In genomic region chr12:121794532-121795028, GRCh38 we compare ENCODE assay signal across 8 cellular contexts. TPM values are rescaled to one million over a fixed set of nuclear protein-coding genes. Genes with fewer than 3 reads are reported as not detected.
DNase-seq lines count a peak whose midpoint lies in the region; ATAC-seq and TF ChIP-seq lines count a peak whose summit lies in the region.

No MANE protein-coding gene starts in this region.

- H3K27me3 ChIP-seq in neutrophil, result no peaks in the 10 kb centered on the region

- DNase-seq in activated T-cell treated with anti-CD3 and anti-CD28 coated beads, Interleukin-2, amount 50 U/mL, for 24 hours, result no peak
- no peak for DNase-seq in activated T-cell treated with anti-CD3 and anti-CD28 coated beads, Interleukin-2, amount 50 U/mL, for 1 hour
- peak in 2 of 3 donors; percentile 44 to 53 for DNase-seq in T-helper 17 cell
- DNase-seq in epithelial cell of esophagus (ENCODE audit: low read depth), result no peak
- no peak for DNase-seq in GOT3 (lab: John Stamatoyannopoulos, UW)

- H3K4me1 Mint-ChIP-seq in activated T-cell treated with anti-CD3 and anti-CD28 coated beads, Interleukin-2, amount 50 U/mL, for 24 hours (ENCODE audit: low read depth), result peaks cover 73% of the 10 kb centered on the region
- peaks cover 51% of the 10 kb centered on the region for H3K4me1 Mint-ChIP-seq in T-helper 17 cell

- no peaks in the 10 kb centered on the region for H3K9me3 ChIP-seq in T-helper 17 cell (ENCODE audit: control insufficient read depth, low read length, poor library complexity, severe bottlenecking)
- H3K9me3 ChIP-seq in neutrophil, result no peaks in the 10 kb centered on the region

- H3K4me1 ChIP-seq in neutrophil (ENCODE audit: control insufficient read depth in 1 of 2, insufficient read depth in 1 of 2, low read depth in 1 of 2, low read length in 1 of 2), result peaks cover 82 to 86% of the 10 kb centered on the region in 2 experiments

- H3K27ac Mint-ChIP-seq in activated T-cell treated with anti-CD3 and anti-CD28 coated beads, Interleukin-2, amount 50 U/mL, for 24 hours, result peak overlapping the region; percentile 97
- H3K27ac Mint-ChIP-seq in T-helper 17 cell, result peak overlapping the region; percentile 96

- peak overlapping the region; percentile 96 for H3K4me3 Mint-ChIP-seq in activated T-cell treated with anti-CD3 and anti-CD28 coated beads, Interleukin-2, amount 50 U/mL, for 24 hours
- peak overlapping the region; percentile 98 for H3K4me3 Mint-ChIP-seq in T-helper 17 cell

- TF ChIP-seq CTCF in epithelial cell of esophagus (IDR thresholded peaks at IDR 0.05; ENCODE audit: insufficient read depth, low read depth, low read length, missing control alignments) (no peak), neutrophil (IDR thresholded peaks at IDR 0.05) (no peak)

- peaks cover 32% of the 10 kb centered on the region for H3K36me3 ChIP-seq in neutrophil

- no peaks in the 10 kb centered on the region for H3K27me3 Mint-ChIP-seq in activated T-cell treated with anti-CD3 and anti-CD28 coated beads, Interleukin-2, amount 50 U/mL, for 24 hours
- no peaks in the 10 kb centered on the region for H3K27me3 Mint-ChIP-seq in T-helper 17 cell

- no peaks in the 10 kb centered on the region for H3K9me3 Mint-ChIP-seq in activated T-cell treated with anti-CD3 and anti-CD28 coated beads, Interleukin-2, amount 50 U/mL, for 24 hours

- peak overlapping the region; percentile 98 for H3K27ac ChIP-seq in neutrophil

- H3K4me3 ChIP-seq in epithelial cell of esophagus (ENCODE audit: low read length), result peak overlapping the region; percentile 5
- H3K4me3 ChIP-seq in neutrophil (ENCODE audit: low read depth in 1 of 2, low read length in 1 of 2), result peak overlapping the region; percentile 80 to 89

- peaks cover 70% of the 10 kb centered on the region for H3K36me3 Mint-ChIP-seq in activated T-cell treated with anti-CD3 and anti-CD28 coated beads, Interleukin-2, amount 50 U/mL, for 24 hours (ENCODE audit: low read depth)
- H3K36me3 Mint-ChIP-seq in T-helper 17 cell (ENCODE audit: low read depth), result peaks cover 6% of the 10 kb centered on the region

- ATAC-seq in T-helper 17 cell, result peak; percentile 27
- ATAC-seq in HG03521 (IDR thresholded peaks at IDR 0.05; ENCODE audit: unreplicated experiment), result no peak
- no peak for ATAC-seq in HG03097 (IDR thresholded peaks at IDR 0.05; ENCODE audit: low FRiP score, unreplicated experiment)

RNA-seq across cellular contexts. Expression of gene RHOF, which starts 1.1 kb away (rescaled TPM):
- 100 to 1,000 TPM; 121 to 122 TPM for total RNA-seq in T-helper 17 cell

RNA-seq across cellular contexts. Expression of gene SETD1B, which starts 9.2 kb away (rescaled TPM):
- 10 to 100 TPM; 54.5 to 64.1 TPM for total RNA-seq in T-helper 17 cell

Comparison
In these comparisons a context has a peak if more than half of its experiments do, and no peak if none do; other contexts are left out.
1. DNase-seq: peak in T-helper 17 cell (2 of 3); none in activated T-cell treated with anti-CD3 and anti-CD28 coated beads, Interleukin-2, amount 50 U/mL, for 24 hours (single experiment), activated T-cell treated with anti-CD3 and anti-CD28 coated beads, Interleukin-2, amount 50 U/mL, for 1 hour (single experiment), epithelial cell of esophagus (single experiment) and GOT3 (single experiment).